Comparison of ENCODE assay signal across 8 cellular contexts in genomic region chr11:116787786-116788486, GRCh38. TPM values are rescaled to one million over a fixed set of nuclear protein-coding genes. Genes with fewer than 3 reads are reported as not detected.
DNase-seq lines count a peak whose midpoint lies in the region; ATAC-seq and TF ChIP-seq lines count a peak whose summit lies in the region.

Gene ZPR1, minus strand, starts transcription at chr11:116788023. Its CDS starts 33 bp downstream, at chr11:116787990.

- intact Hi-C loops in T-helper 1 cell treated with Interleukin-12 subunit alpha and Interleukin-12 subunit beta and Interleukin-4 antibody, amounts not matched to agents 30 ng/mL and 1 ng/mL, for 36 hours (cut with micrococcal nuclease), result loop anchor here (1.0 kb wide), 7 partner anchors 15 to 540 kb away; partner anchors contain the start of genes PAFAH1B2, SIDT2 and SIK3
- intact Hi-C loops in heart right ventricle (cut with DNase I) (loop anchor here in 5 of 10 donors (2.0 to 5.0 kb wide), 4 partner anchors 49 to 444 kb away; partner anchors contain the start of genes APOA1 (in 1 of the 5), PCSK7 (in 1 of the 5) and RNF214 (in 1 of the 5)), posterior cingulate gyrus (cut with DNase I) (no loop called here)

- ATAC-seq in heart right ventricle, result peak; percentile 83 to 92 (median 90)

- H3K9me3 Mint-ChIP-seq in type B pancreatic cell, result no peaks in the 10 kb centered on the region

- peak within 1 kb of the TSS; percentile 99 for H3K4me3 Mint-ChIP-seq in type B pancreatic cell

- WGBS in adipose tissue, 3 donors, result 1 to 2% (median 1%) methylated on average over 55 to 56 of the region's 56 CpGs
- 1% methylated on average over 45 to 56 of the region's 56 CpGs for WGBS in heart right ventricle, 2 donors

- peaks cover 19% of the 10 kb centered on the region for H3K4me1 Mint-ChIP-seq in type B pancreatic cell (ENCODE audit: unreplicated experiment)

- H3K9me3 ChIP-seq in heart right ventricle, result no peaks in the 10 kb centered on the region

- peaks cover 15% of the 10 kb centered on the region for H3K36me3 Mint-ChIP-seq in type B pancreatic cell

- TF ChIP-seq CTCF in GM06990 (IDR thresholded peaks at IDR 0.05; ENCODE audit: insufficient read depth, low read length, poor library complexity, severe bottlenecking) (no peak), HFF-Myc (IDR thresholded peaks at IDR 0.05; ENCODE audit: low read depth, low read length, missing control alignments) (no peak), heart right ventricle (IDR thresholded peaks at IDR 0.05) (no peak), type B pancreatic cell (conservative IDR thresholded peaks at IDR 0.05) (no peak)

- no peaks in the 10 kb centered on the region for H3K27me3 ChIP-seq in GM06990 (replicated peaks; ENCODE audit: control insufficient read depth, insufficient read depth, low read length)
- no peaks in the 10 kb centered on the region for H3K27me3 ChIP-seq in heart right ventricle

- DNase-seq in GM06990 (ENCODE audit: extremely low read depth, insufficient read length), result peak; percentile 79
- DNase-seq in HFF-Myc (ENCODE audit: extremely low read depth, low read depth), result no peak
- peak; percentile 38 for DNase-seq in NCI-H1048 (lab: John Stamatoyannopoulos, UW)
- DNase-seq in heart right ventricle, result peak; percentile 86 to 87
- peak; percentile 80 to 98 (median 88) for DNase-seq in posterior cingulate gyrus
- DNase-seq in type B pancreatic cell (ENCODE audit: extremely low spot score, unreplicated experiment), result peak; percentile 84

- H3K27ac Mint-ChIP-seq in type B pancreatic cell, result peak within 1 kb of the TSS; percentile 99

- peaks cover 3% of the 10 kb centered on the region for H3K27me3 Mint-ChIP-seq in type B pancreatic cell

- H3K36me3 ChIP-seq in GM06990 (ENCODE audit: control insufficient read depth, insufficient read depth, low read length), result peaks cover 23% of the 10 kb centered on the region
- H3K36me3 ChIP-seq in heart right ventricle, result peaks cover 0 to 39% (median 29%) of the 10 kb centered on the region in 9 donors

- H3K4me1 ChIP-seq in heart right ventricle, result peaks cover 7 to 35% (median 24%) of the 10 kb centered on the region in 9 donors

- peak within 1 kb of the TSS; percentile 78 for H3K4me3 ChIP-seq in GM06990 (replicated peaks; ENCODE audit: low read depth, low read length)
- H3K4me3 ChIP-seq in HFF-Myc (replicated peaks; ENCODE audit: low read depth, low read length), result peak within 1 kb of the TSS; percentile 85
- H3K4me3 ChIP-seq in heart right ventricle, result peak within 1 kb of the TSS; percentile 84 to 100 (median 94)

- H3K27ac ChIP-seq in adipose tissue (ENCODE audit: low read depth, low read length), result no peak within 1 kb of the TSS
- peak within 1 kb of the TSS; percentile 2 to 94 (median 87) for H3K27ac ChIP-seq in heart right ventricle

RNA-seq across cellular contexts. Expression of gene ZPR1, which starts in this region (rescaled TPM):
- total RNA-seq in T-helper 1 cell treated with Interleukin-12 subunit alpha and Interleukin-12 subunit beta and Interleukin-4 antibody, amounts not matched to agents 30 ng/mL and 1 ng/mL, for 36 hours, result 75.0 and 78.8 TPM in 2 replicates
- polyA plus RNA-seq in adipose tissue, result 10 to 100 TPM; 23.7 to 39.2 (median 27.7) TPM
- 10 to 100 TPM; 17.3 to 32.9 (median 22.6) TPM for total RNA-seq in heart right ventricle
- polyA plus RNA-seq in heart right ventricle, result 10 to 100 TPM in 1 of 2 donors, 1 to 10 TPM in 1; 5.5 to 44.7 TPM
- total RNA-seq in type B pancreatic cell (ENCODE audit: low replicate concordance), result 41.2 and 57.0 TPM in 2 replicates
